In genomic region chr3:69204315-69204957, GRCh38 we compare ENCODE assay signal across 8 cellular contexts.
DNase-seq lines count a peak whose midpoint lies in the region; ATAC-seq and TF ChIP-seq lines count a peak whose summit lies in the region.

No MANE protein-coding gene starts in this region.

- no peak overlapping the region for H3K4me2 ChIP-seq in hepatocyte

- H3K9me3 ChIP-seq in hepatocyte (ENCODE audit: low read depth) = no peaks in the 10 kb centered on the region

- peak; percentile 90 for ATAC-seq in GM18520 (IDR thresholded peaks at IDR 0.05; ENCODE audit: unreplicated experiment)

- no peak overlapping the region for H3K4me3 ChIP-seq in hepatocyte

- no peak for TF ChIP-seq CTCF in hepatocyte (IDR thresholded peaks at IDR 0.05; ENCODE audit: poor library complexity)

- no peaks in the 10 kb centered on the region for H3K27me3 ChIP-seq in hepatocyte

- H3K36me3 ChIP-seq in hepatocyte (replicated peaks; ENCODE audit: insufficient read depth, low read depth) = no peaks in the 10 kb centered on the region

- H2AFZ ChIP-seq in hepatocyte = peak overlapping the region; percentile 8

- H4K20me1 ChIP-seq in hepatocyte (ENCODE audit: insufficient read depth, poor library complexity, severe bottlenecking) = no peaks in the 10 kb centered on the region

- peaks cover 6% of the 10 kb centered on the region for H3K4me1 ChIP-seq in hepatocyte (ENCODE audit: insufficient read depth)

- H3K79me2 ChIP-seq in hepatocyte = no peaks in the 10 kb centered on the region

- H3K9me2 ChIP-seq in hepatocyte (replicated peaks; ENCODE audit: insufficient read depth) = no peaks in the 10 kb centered on the region

- WGBS in hepatocyte (ENCODE audit: low lambda C conversion rate, missing lambda C conversion rate) = 74% methylated on average over 8 of the region's 8 CpGs

- peak overlapping the region; percentile 59 for H3K27ac ChIP-seq in hepatocyte

- DNase-seq in HCEC 1CT (peak; percentile 38), RKO (ENCODE audit: low spot score) (peak; percentile 65), hepatocyte (ENCODE audit: low spot score) (peak; percentile 45), SKM-1 (lab: John Stamatoyannopoulos, UW; ENCODE audit: unreplicated experiment) (no peak), NCI-H526 treated with DMSO at 0.1 percent for 48 hours (lab: John Stamatoyannopoulos, UW) (no peak), NCI-H526 (lab: John Stamatoyannopoulos, UW) (no peak)
- no peak for DNase-seq in activated CD8-positive, alpha-beta memory T cell treated with anti-CD3 and anti-CD28 coated beads, Interleukin-2, amount 50 U/mL, for 4 hours

Comparison
In these comparisons a context has a peak if more than half of its experiments do, and no peak if none do; other contexts are left out.
1. DNase-seq: peak in HCEC 1CT (single experiment), RKO (single experiment) and hepatocyte (single experiment); none in SKM-1 (single experiment), NCI-H526 treated with DMSO at 0.1 percent for 48 hours (single experiment), NCI-H526 (0 of 2) and activated CD8-positive, alpha-beta memory T cell treated with anti-CD3 and anti-CD28 coated beads, Interleukin-2, amount 50 U/mL, for 4 hours (single experiment).